Comparison of ENCODE assay signal across 1 cellular context in the genomic region with DNA sequence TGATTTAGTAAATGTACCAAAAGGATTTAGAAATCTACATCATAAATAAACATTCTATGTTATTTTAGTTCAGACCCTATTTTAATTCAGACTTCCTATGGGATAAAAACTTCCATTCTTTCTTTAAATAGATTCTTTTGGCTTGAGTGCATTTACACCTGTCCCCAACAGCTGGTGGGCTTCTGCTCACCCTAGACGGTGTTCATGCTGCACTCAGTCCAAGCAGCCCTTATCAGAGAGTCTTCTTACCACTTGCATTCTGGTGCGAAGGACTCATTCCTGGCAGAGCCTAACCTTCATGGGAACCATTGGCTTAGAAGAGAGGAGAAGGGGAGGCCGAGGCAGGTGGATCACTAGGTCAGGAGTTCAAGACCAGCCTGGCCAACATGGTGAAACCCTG.
TF ChIP-seq lines count a peak whose summit lies in the region.

No MANE protein-coding gene starts in this region.

TF ChIP-seq in WTC11, 78 proteins besides CTCF, POLR2A, EP300 and RAD21 (continued from another document):
- TF ChIP-seq, protein P1, sequence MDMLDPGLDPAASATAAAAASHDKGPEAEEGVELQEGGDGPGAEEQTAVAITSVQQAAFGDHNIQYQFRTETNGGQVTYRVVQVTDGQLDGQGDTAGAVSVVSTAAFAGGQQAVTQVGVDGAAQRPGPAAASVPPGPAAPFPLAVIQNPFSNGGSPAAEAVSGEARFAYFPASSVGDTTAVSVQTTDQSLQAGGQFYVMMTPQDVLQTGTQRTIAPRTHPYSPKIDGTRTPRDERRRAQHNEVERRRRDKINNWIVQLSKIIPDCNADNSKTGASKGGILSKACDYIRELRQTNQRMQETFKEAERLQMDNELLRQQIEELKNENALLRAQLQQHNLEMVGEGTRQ (CRISPR knock-in tag; IDR thresholded peaks at IDR 0.05), result no peak
- no peak for TF ChIP-seq GTF2I (CRISPR knock-in tag; conservative IDR thresholded peaks at IDR 0.05)
- TF ChIP-seq, protein P2, sequence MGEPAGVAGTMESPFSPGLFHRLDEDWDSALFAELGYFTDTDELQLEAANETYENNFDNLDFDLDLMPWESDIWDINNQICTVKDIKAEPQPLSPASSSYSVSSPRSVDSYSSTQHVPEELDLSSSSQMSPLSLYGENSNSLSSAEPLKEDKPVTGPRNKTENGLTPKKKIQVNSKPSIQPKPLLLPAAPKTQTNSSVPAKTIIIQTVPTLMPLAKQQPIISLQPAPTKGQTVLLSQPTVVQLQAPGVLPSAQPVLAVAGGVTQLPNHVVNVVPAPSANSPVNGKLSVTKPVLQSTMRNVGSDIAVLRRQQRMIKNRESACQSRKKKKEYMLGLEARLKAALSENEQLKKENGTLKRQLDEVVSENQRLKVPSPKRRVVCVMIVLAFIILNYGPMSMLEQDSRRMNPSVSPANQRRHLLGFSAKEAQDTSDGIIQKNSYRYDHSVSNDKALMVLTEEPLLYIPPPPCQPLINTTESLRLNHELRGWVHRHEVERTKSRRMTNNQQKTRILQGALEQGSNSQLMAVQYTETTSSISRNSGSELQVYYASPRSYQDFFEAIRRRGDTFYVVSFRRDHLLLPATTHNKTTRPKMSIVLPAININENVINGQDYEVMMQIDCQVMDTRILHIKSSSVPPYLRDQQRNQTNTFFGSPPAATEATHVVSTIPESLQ (CRISPR knock-in tag; IDR thresholded peaks at IDR 0.05), result no peak
- no peak for TF ChIP-seq ZNF263 (CRISPR knock-in tag; IDR thresholded peaks at IDR 0.05; ENCODE audit: low read depth)
- no peak for TF ChIP-seq SOX15 (CRISPR knock-in tag; IDR thresholded peaks at IDR 0.05)
- TF ChIP-seq NR1H2 (CRISPR knock-in tag; IDR thresholded peaks at IDR 0.05), result no peak
- TF ChIP-seq, protein P3, sequence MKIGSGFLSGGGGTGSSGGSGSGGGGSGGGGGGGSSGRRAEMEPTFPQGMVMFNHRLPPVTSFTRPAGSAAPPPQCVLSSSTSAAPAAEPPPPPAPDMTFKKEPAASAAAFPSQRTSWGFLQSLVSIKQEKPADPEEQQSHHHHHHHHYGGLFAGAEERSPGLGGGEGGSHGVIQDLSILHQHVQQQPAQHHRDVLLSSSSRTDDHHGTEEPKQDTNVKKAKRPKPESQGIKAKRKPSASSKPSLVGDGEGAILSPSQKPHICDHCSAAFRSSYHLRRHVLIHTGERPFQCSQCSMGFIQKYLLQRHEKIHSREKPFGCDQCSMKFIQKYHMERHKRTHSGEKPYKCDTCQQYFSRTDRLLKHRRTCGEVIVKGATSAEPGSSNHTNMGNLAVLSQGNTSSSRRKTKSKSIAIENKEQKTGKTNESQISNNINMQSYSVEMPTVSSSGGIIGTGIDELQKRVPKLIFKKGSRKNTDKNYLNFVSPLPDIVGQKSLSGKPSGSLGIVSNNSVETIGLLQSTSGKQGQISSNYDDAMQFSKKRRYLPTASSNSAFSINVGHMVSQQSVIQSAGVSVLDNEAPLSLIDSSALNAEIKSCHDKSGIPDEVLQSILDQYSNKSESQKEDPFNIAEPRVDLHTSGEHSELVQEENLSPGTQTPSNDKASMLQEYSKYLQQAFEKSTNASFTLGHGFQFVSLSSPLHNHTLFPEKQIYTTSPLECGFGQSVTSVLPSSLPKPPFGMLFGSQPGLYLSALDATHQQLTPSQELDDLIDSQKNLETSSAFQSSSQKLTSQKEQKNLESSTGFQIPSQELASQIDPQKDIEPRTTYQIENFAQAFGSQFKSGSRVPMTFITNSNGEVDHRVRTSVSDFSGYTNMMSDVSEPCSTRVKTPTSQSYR (CRISPR knock-in tag; IDR thresholded peaks at IDR 0.05), result no peak
